Comparison of ENCODE assay signal across 18 cellular contexts in genomic region chr10:34757933-34758332, GRCh38. TPM values are rescaled to one million over a fixed set of nuclear protein-coding genes. Genes with fewer than 3 reads are reported as not detected.
DNase-seq lines count a peak whose midpoint lies in the region; ATAC-seq, FAIRE-seq and TF ChIP-seq lines count a peak whose summit lies in the region.
"Had no signal": no experiment of that assay in that cellular context is flagged by ENCODE, and none has a peak within 500 bp of the region (broad histone marks: within the 10 kb centered on the region; RNA-seq: fewer than 3 reads in every experiment).

No MANE protein-coding gene starts in this region.

- no peaks in the 10 kb centered on the region for H3K9me1 ChIP-seq in K562 (ENCODE audit: control insufficient read depth, insufficient read depth, low read length)

- FAIRE-seq in K562 (lab: Jason Lieb, UNC) (no peak), H54 (lab: Jason Lieb, UNC) (no peak)

- TF ChIP-seq EP300 in K562 (IDR thresholded peaks at IDR 0.05; ENCODE audit: low read length): no peak
- TF ChIP-seq EP300 in suprapubic skin (IDR thresholded peaks at IDR 0.05): no peak

- POLR2A ChIA-PET in HCT116 (lab: Charles Lee): no interaction called here
- POLR2A ChIA-PET in K562 (lab: Yijun Ruan, JAX): interaction anchor here (0.6 kb wide), 1 partner anchor 226 kb away, joined by 3 read pairs; no protein-coding TSS in a partner anchor

- no peak overlapping the region for H2AFZ ChIP-seq in HCT116 (ENCODE audit: low read depth, low read length, poor library complexity, severe bottlenecking)
- 0 out of 2 replicates have a peak overlapping the region, but pooled peaks have one; percentile 13 for H2AFZ ChIP-seq in K562 (ENCODE audit: low read depth, low read length)

- DNase-seq in HCT116 (ENCODE audit: low read depth, low spot score) (no peak), K562 (ENCODE audit: extremely low read depth in 1 of 4, low spot score in 3 of 4) (no peak), foreskin keratinocyte (no peak), suprapubic skin (ENCODE audit: low spot score in 2 of 2) (no peak), H54 (ENCODE audit: insufficient read length, low spot score) (no peak), RKO (ENCODE audit: low spot score) (no peak)
- DNase-seq: activated CD4-positive, alpha-beta T cell treated with anti-CD3 and anti-CD28 coated beads, Interleukin-2, amount 50 U/mL, for 48 hours; activated T-cell treated with anti-CD3 and anti-CD28 coated beads for 4 hours; amygdala; COR-L47; effector CD8-positive, alpha-beta T cell; hypothalamus; NCI-H1417; NCI-H2171; stimulated activated CD4-positive, alpha-beta T cell treated with anti-CD3 and anti-CD28 coated beads, Interleukin-4, amount 100 ng/mL, for 24 hours had no signal

- in situ Hi-C loops in K562 (cut with MboI): no loop called here

- intact Hi-C loops in HCT116 (cut with micrococcal nuclease) (no loop called here), K562 (cut with micrococcal nuclease) (no loop called here)

- RAD21 ChIA-PET in HCT116 (lab: Charles Lee; ENCODE audit: low non-redundant PET in 1 of 2, low total read pairs in 2 of 2, uncharacterized antibody in 2 of 2, unreplicated experiment in 2 of 2): interaction anchor here (0.5 to 1.2 kb wide), 3 partner anchors 12 to 45 kb away, joined by 3 to 4 read pairs (median 3); no protein-coding TSS in a partner anchor

- TSS peak; percentile 71 for BruUV-seq in HCT116 (replicated peaks; lab: Mats Ljungman, UMichigan)
- BruUV-seq in K562 (replicated peaks; lab: Mats Ljungman, UMichigan): no TSS peak

- no peak for TF ChIP-seq CTCF in HCT116 (IDR thresholded peaks at IDR 0.05 in 2 of 3, conservative IDR thresholded peaks at IDR 0.05 in 1 of 3; ENCODE audit: borderline replicate concordance in 1 of 3, insufficient read depth in 1 of 3, low read depth in 2 of 3, low read length in 2 of 3)
- no peak for TF ChIP-seq CTCF in K562 (IDR thresholded peaks at IDR 0.05 in 2 of 3, conservative IDR thresholded peaks at IDR 0.05 in 1 of 3; ENCODE audit: insufficient read depth in 2 of 3, low read depth in 1 of 3, low read length in 3 of 3)
- TF ChIP-seq CTCF in foreskin keratinocyte (conservative IDR thresholded peaks at IDR 0.05): no peak
- TF ChIP-seq CTCF in suprapubic skin (IDR thresholded peaks at IDR 0.05): no peak

- H3K36me3 ChIP-seq in HCT116 (ENCODE audit: control insufficient read depth in 1 of 2, insufficient read depth in 2 of 2, low read length in 2 of 2) (no peaks in the 10 kb centered on the region), K562 (ENCODE audit: control insufficient read depth, insufficient read depth, low read length) (no peaks in the 10 kb centered on the region), suprapubic skin (no peaks in the 10 kb centered on the region)

- H4K20me1 ChIP-seq in HCT116 (ENCODE audit: insufficient read depth): no peaks in the 10 kb centered on the region
- no peaks in the 10 kb centered on the region for H4K20me1 ChIP-seq in K562 (replicated peaks; ENCODE audit: control insufficient read depth, insufficient read depth, low read length)

- H3K9me3 ChIP-seq in HCT116 (ENCODE audit: control insufficient read depth in 1 of 2, insufficient read depth in 1 of 2, low read depth in 1 of 2, low read length in 2 of 2): peaks cover 0 to 3% of the 10 kb centered on the region in 2 experiments; a peak in 1 of 4 replicates
- no peaks in the 10 kb centered on the region for H3K9me3 ChIP-seq in K562 (replicated peaks; ENCODE audit: control insufficient read depth, insufficient read depth, low read depth, low read length)
- no peaks in the 10 kb centered on the region for H3K9me3 ChIP-seq in suprapubic skin

- CTCF ChIA-PET in HCT116 (lab: Charles Lee) (no interaction called here), K562 (lab: Yijun Ruan, JAX; ENCODE audit: low intra/inter-chr PET ratio) (no interaction called here)

- H3K9ac ChIP-seq in HCT116 (ENCODE audit: low read length) (peak overlapping the region; percentile 32), K562 (ENCODE audit: insufficient read depth in 1 of 2, low read depth in 2 of 2, low read length in 2 of 2) (no peak overlapping the region)

- H3K4me3 ChIP-seq in HCT116 (replicated peaks in 1 of 2; ENCODE audit: low read depth in 1 of 2, low read length in 2 of 2): peak overlapping the region in 1 of 2 experiments; percentile 36; a peak in 1 of 4 replicates
- no peak overlapping the region for H3K4me3 ChIP-seq in K562
- no peak overlapping the region for H3K4me3 ChIP-seq in suprapubic skin

- H3K27ac ChIP-seq in HCT116 (ENCODE audit: low read depth, low read length) (peak overlapping the region; percentile 60; the same call in 1 of the 2 replicates), K562 (ENCODE audit: extremely low read depth, low read depth, low read length) (peak overlapping the region; percentile 36; the same call in 2 of the 3 replicates), foreskin keratinocyte (peak overlapping the region; percentile 96), suprapubic skin (peak overlapping the region; percentile 74)

- no peaks in the 10 kb centered on the region for H3K9me2 ChIP-seq in HCT116 (ENCODE audit: insufficient read depth)

- H3K79me2 ChIP-seq in HCT116 (ENCODE audit: insufficient read depth, low read length): peaks cover 81% of the 10 kb centered on the region
- H3K79me2 ChIP-seq in K562 (ENCODE audit: control insufficient read depth, insufficient read depth, low read length): no peaks in the 10 kb centered on the region

- TF ChIP-seq POLR2A in HCT116 (IDR thresholded peaks at IDR 0.05; ENCODE audit: borderline replicate concordance, extremely low read depth, insufficient read depth, insufficient read length) (no peak), K562 (conservative IDR thresholded peaks at IDR 0.05) (no peak), suprapubic skin (IDR thresholded peaks at IDR 0.05) (no peak), H54 (IDR thresholded peaks at IDR 0.05; ENCODE audit: low read depth, low read length) (no peak)

- H3K4me1 ChIP-seq in HCT116 (ENCODE audit: control insufficient read depth in 1 of 2, insufficient read depth in 2 of 2, low read length in 2 of 2) (peaks cover 31 to 49% of the 10 kb centered on the region in 2 experiments), K562 (replicated peaks in 1 of 2; ENCODE audit: control insufficient read depth in 2 of 2, insufficient read depth in 2 of 2, low read length in 2 of 2) (peaks cover 0 to 2% of the 10 kb centered on the region in 2 experiments; a peak in 2 of 5 replicates), foreskin keratinocyte (peaks cover 54% of the 10 kb centered on the region), suprapubic skin (peaks cover 45% of the 10 kb centered on the region)

- no peak for TF ChIP-seq RAD21 in HCT116 (IDR thresholded peaks at IDR 0.05; ENCODE audit: low read depth)
- TF ChIP-seq RAD21 in K562 (CRISPR knock-in tag; conservative IDR thresholded peaks at IDR 0.05 in 1 of 2, IDR thresholded peaks at IDR 0.05 in 1 of 2): no peak

- H3K4me2 ChIP-seq in HCT116 (ENCODE audit: low read length) (peak overlapping the region; percentile 71), K562 (ENCODE audit: insufficient read depth, low read length) (peak overlapping the region; percentile 30; the same call in 1 of the 2 replicates)

- ATAC-seq in HCT116 (no peak), K562 (no peak), foreskin keratinocyte (no peak), esophagus mucosa (no peak)
- ATAC-seq: natural killer cell treated with Interleukin-12 subunit alpha and Interleukin-12 subunit beta and Interleukin-15 and Interleukin-18, amount 100 ng/mL, for 72 hours; WTC11 had no signal

- no peaks in the 10 kb centered on the region for H3K27me3 ChIP-seq in HCT116 (ENCODE audit: insufficient read depth, low read length)
- H3K27me3 ChIP-seq in K562 (ENCODE audit: control insufficient read depth in 2 of 2, insufficient read depth in 2 of 2, low read length in 2 of 2): no peaks in the 10 kb centered on the region
- no peaks in the 10 kb centered on the region for H3K27me3 ChIP-seq in foreskin keratinocyte
- no peaks in the 10 kb centered on the region for H3K27me3 ChIP-seq in suprapubic skin

TF ChIP-seq in HCT116, 20 proteins besides CTCF, POLR2A, EP300 and RAD21:
- TF ChIP-seq EGR1 (IDR thresholded peaks at IDR 0.05; ENCODE audit: low read depth): 0 out of 2 replicates have a peak, but pooled peaks have one; percentile 19
- no peak for TF ChIP-seq ELF1 (IDR thresholded peaks at IDR 0.05; ENCODE audit: borderline replicate concordance, low read depth)
- TF ChIP-seq EZH2phosphoT487 (IDR thresholded peaks at IDR 0.05; ENCODE audit: borderline replicate concordance): no peak
TF ChIP-seq in HCT116: peak in this region for 1.

TF ChIP-seq in K562, 482 proteins besides CTCF, POLR2A, EP300 and RAD21 (continues in another document):
- TF ChIP-seq ARNT (IDR thresholded peaks at IDR 0.05) (no peak), ELF4 (CRISPR knock-in tag; IDR thresholded peaks at IDR 0.05) (no peak), NUFIP1 (IDR thresholded peaks at IDR 0.05; ENCODE audit: partially characterized antibody) (no peak), U2AF1 (optimal IDR thresholded peaks at IDR 0.05; ENCODE audit: low read depth, low read length) (no peak), TAF9B (IDR thresholded peaks at IDR 0.05; ENCODE audit: partially characterized antibody) (no peak), POLR2AphosphoS2 (IDR thresholded peaks at IDR 0.05; ENCODE audit: low read length) (no peak)

RNA-seq across cellular contexts. Expression of gene PARD3, which starts 57.2 kb away (rescaled TPM):
- 46.3 TPM for total RNA-seq in HCT116 (2021; ENCODE audit: unreplicated experiment)
- 30.8 and 35.4 TPM in 2 replicates for polyA plus RNA-seq in HCT116 (2012)
- 8.3 and 11.4 TPM in 2 replicates for total RNA-seq in K562 (2011; cell fraction: chromatin; rRNA removed; ENCODE audit: low replicate concordance)
- 4.5 and 6.1 TPM in 2 replicates for total RNA-seq in K562 (2011; cell fraction: nucleolus; rRNA removed)
- 5.0 and 7.4 TPM in 2 replicates for total RNA-seq in K562 (2011; cell fraction: nucleoplasm; rRNA removed)
- total RNA-seq in K562 (2014; rRNA removed): 7.7 and 8.4 TPM in 2 replicates
- 11.4 and 13.3 TPM in 2 replicates for total RNA-seq in K562 (2014; rRNA removed; fragmentation: Illumina TruSeq; extraction: Trizol)
- total RNA-seq in K562 (2015; rRNA removed; fragmentation: Illumina TruSeq; extraction: Trizol): 8.8 and 11.7 TPM in 2 replicates
- total RNA-seq in K562 (2021): 6.5 and 6.8 TPM in 2 replicates
- polyA plus RNA-seq in K562 (2011; rRNA removed): 11.6 and 19.2 TPM in 2 replicates
- 4.3 and 14.5 TPM in 2 replicates for polyA plus RNA-seq in K562 (2011; cell fraction: cytosol; rRNA removed)
- polyA plus RNA-seq in K562 (2011; cell fraction: nucleus; rRNA removed): 6.1 and 13.8 TPM in 2 replicates
- 4.5 and 5.7 TPM in 2 replicates for polyA plus RNA-seq in K562 (2012)
- polyA plus RNA-seq in K562 (2014; fragmentation: Illumina TruSeq; extraction: Trizol): 9.3 and 9.9 TPM in 2 replicates
- polyA plus RNA-seq in K562 (2014; fragmentation: Nextera tagmentation; extraction: Ambion mirVana): 1 to 10 TPM; 2.7 to 3.0 TPM
- 5.0 and 6.4 TPM in 2 replicates for polyA plus RNA-seq in K562 (2014; rRNA removed)
- 28.8 and 60.0 TPM in 2 replicates for polyA minus RNA-seq in K562 (2011; rRNA and poly(A)+ RNA removed)
- polyA minus RNA-seq in K562 (2011; cell fraction: cytosol; rRNA and poly(A)+ RNA removed): 7.9 and 20.2 TPM in 2 replicates
- 12.4 and 40.0 TPM in 2 replicates for polyA minus RNA-seq in K562 (2011; cell fraction: nucleus; rRNA and poly(A)+ RNA removed)
- total RNA-seq in foreskin keratinocyte: 65.4 and 69.5 TPM in 2 replicates
- 25.6 and 29.2 TPM in 2 replicates for polyA plus RNA-seq in foreskin keratinocyte
- 100 to 1,000 TPM; 115 to 226 (median 141) TPM for total RNA-seq in suprapubic skin
- 64.5 TPM for total RNA-seq in esophagus mucosa

Comparison
In these comparisons a context has a peak if more than half of its experiments do, and no peak if none do; other contexts are left out.
1. H3K27ac ChIP-seq: peak in every context shown above with its lines; median percentile 96 in foreskin keratinocyte; 74 in suprapubic skin; 60 in HCT116; 36 in K562.
2. Of the 22 proteins assayed by ChIP-seq in both K562 and HCT116: peak only in K562: none; only in HCT116: EGR1; in both: none; in neither: 21.